Comparison of ENCODE assay signal across 32 cellular contexts in the genomic region with DNA sequence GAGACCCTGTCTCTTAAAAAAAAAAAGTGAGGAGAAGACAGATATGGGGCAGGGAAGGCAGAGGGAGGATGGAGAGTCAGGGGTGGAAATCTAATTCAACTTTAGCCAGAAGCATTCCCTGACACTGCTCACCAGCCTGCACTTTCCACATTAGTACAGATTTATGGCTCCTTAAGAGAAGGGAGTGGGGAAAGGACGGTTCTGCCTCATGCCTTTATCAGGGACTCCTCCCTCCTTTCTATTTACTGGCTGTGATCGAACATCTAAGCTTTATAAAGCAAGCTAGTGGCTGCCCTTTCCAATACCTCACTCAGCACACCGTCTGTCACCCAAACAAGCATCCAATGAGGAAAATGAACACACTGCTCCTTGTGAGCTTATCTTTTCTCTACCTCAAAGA. TPM values are rescaled to one million over a fixed set of nuclear protein-coding genes. Genes with fewer than 3 reads are reported as not detected.
"Had no signal": no experiment of that assay in that cellular context is flagged by ENCODE, and none has a peak within 500 bp of the region (broad histone marks: within the 10 kb centered on the region; RNA-seq: fewer than 3 reads in every experiment).

A gene with protein sequence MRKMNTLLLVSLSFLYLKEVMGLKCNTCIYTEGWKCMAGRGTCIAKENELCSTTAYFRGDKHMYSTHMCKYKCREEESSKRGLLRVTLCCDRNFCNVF (plus strand): TSS at position 301 of the 400 bp plus-strand sequence. CDS start 44 bp downstream, at position 345.

- H3K4me3 ChIP-seq: stomach, suprapubic skin, testis, thoracic aorta, thyroid gland, tibial artery, tibial nerve, transverse colon, upper lobe of left lung, upper lobe of right lung, uterus, vagina had no signal

- H3K27ac ChIP-seq: stomach, suprapubic skin, testis, thoracic aorta, thyroid gland, tibial artery, tibial nerve, transverse colon, upper lobe of left lung, upper lobe of right lung, uterus, vagina had no signal

- H3K9me3 ChIP-seq: testis, thoracic aorta, thyroid gland, upper lobe of right lung, uterus, vagina had no signal

- H3K4me1 ChIP-seq: stomach, suprapubic skin, testis, thyroid gland, tibial artery, tibial nerve, transverse colon, upper lobe of left lung, upper lobe of right lung, uterus, vagina had no signal

- H3K36me3 Mint-ChIP-seq: stimulated activated effector memory CD8-positive, alpha-beta T cell treated with anti-CD3 and anti-CD28 coated beads, Interleukin-12 subunit alpha, Interleukin-12 subunit beta, amount 100 ng/mL, for 72 hours; stimulated activated memory B cell treated with anti-CD40 and anti-IgM and Interleukin-4, amounts not matched to agents 10 μg/mL and 1 μg/mL and 100 μg/mL, for 72 hours; stimulated activated naive B cell treated with anti-CD40 and anti-IgM and Interleukin-4, amounts not matched to agents 10 μg/mL and 1 μg/mL and 100 μg/mL, for 72 hours; type B pancreatic cell had no signal

- DNase-seq: stimulated activated CD4-positive, alpha-beta T cell treated with anti-CD3 and anti-CD28 coated beads, Interleukin-2, amount 100 ng/mL, for 48 hours; stimulated activated CD4-positive, alpha-beta T cell treated with anti-CD3 and anti-CD28 coated beads, Interleukin-4, amount 100 ng/mL, for 1 hour; stimulated activated CD4-positive, alpha-beta T cell treated with anti-CD3 and anti-CD28 coated beads, Interleukin-4, amount 100 ng/mL, for 24 hours; stimulated activated CD4-positive, alpha-beta T cell treated with anti-CD3 and anti-CD28 coated beads, Interleukin-4, amount 100 ng/mL, for 4 hours; stimulated activated CD8-positive, alpha-beta memory T cell treated with anti-CD3 and anti-CD28 coated beads, Interleukin-4, amount 100 ng/mL, for 48 hours; stimulated activated naive B cell treated with anti-CD40 and anti-IgM and Interleukin-4, amounts not matched to agents 10 μg/mL and 1 μg/mL and 100 μg/mL, for 72 hours; stimulated activated naive CD4-positive, alpha-beta T cell; stimulated activated naive CD4-positive, alpha-beta T cell treated with Interleukin-2 at 50 U/mL for 16 hours; stimulated activated naive CD8-positive, alpha-beta T cell treated with anti-CD3 and anti-CD28 coated beads, Interleukin-15, amount 100 ng/mL, for 72 hours; stimulated activated naive CD8-positive, alpha-beta T cell treated with anti-CD3 and anti-CD28 coated beads, Interleukin-15, Interleukin-2, amounts not matched to agents 100 U/mL and 50 U/mL, for 24 hours; stomach; substantia nigra; testis; thyroid gland; tibial artery; transverse colon; trophoblast cell; upper lobe of left lung; upper lobe of right lung; uterus had no signal

- H3K27ac Mint-ChIP-seq: stimulated activated effector memory CD8-positive, alpha-beta T cell treated with anti-CD3 and anti-CD28 coated beads, Interleukin-12 subunit alpha, Interleukin-12 subunit beta, amount 100 ng/mL, for 72 hours; stimulated activated memory B cell treated with anti-CD40 and anti-IgM and Interleukin-4, amounts not matched to agents 10 μg/mL and 1 μg/mL and 100 μg/mL, for 72 hours; stimulated activated naive B cell treated with anti-CD40 and anti-IgM and Interleukin-4, amounts not matched to agents 10 μg/mL and 1 μg/mL and 100 μg/mL, for 72 hours; stimulated activated naive CD8-positive, alpha-beta T cell treated with anti-CD3 and anti-CD28 coated beads, Interleukin-15, amount 100 ng/mL, for 72 hours; stimulated activated naive CD8-positive, alpha-beta T cell treated with anti-CD3 and anti-CD28 coated beads, Interleukin-15, Interleukin-2, amounts not matched to agents 100 ng/mL and 50 ng/mL, for 24 hours; type B pancreatic cell had no signal

- H3K27me3 ChIP-seq: stomach, suprapubic skin, testis, thyroid gland, tibial artery, tibial nerve, transverse colon, upper lobe of left lung, upper lobe of right lung, uterus, vagina had no signal

- H3K4me1 Mint-ChIP-seq: stimulated activated effector memory CD8-positive, alpha-beta T cell treated with anti-CD3 and anti-CD28 coated beads, Interleukin-12 subunit alpha, Interleukin-12 subunit beta, amount 100 ng/mL, for 72 hours; stimulated activated memory B cell treated with anti-CD40 and anti-IgM and Interleukin-4, amounts not matched to agents 10 μg/mL and 1 μg/mL and 100 μg/mL, for 72 hours; stimulated activated naive B cell treated with anti-CD40 and anti-IgM and Interleukin-4, amounts not matched to agents 10 μg/mL and 1 μg/mL and 100 μg/mL, for 72 hours; stimulated activated naive CD8-positive, alpha-beta T cell treated with anti-CD3 and anti-CD28 coated beads, Interleukin-15, amount 100 ng/mL, for 72 hours had no signal

- ATAC-seq: stimulated activated effector memory CD8-positive, alpha-beta T cell treated with anti-CD3 and anti-CD28 coated beads, Interleukin-12 subunit alpha, Interleukin-12 subunit beta, amount 100 ng/mL, for 72 hours; stimulated activated memory B cell treated with anti-CD40 and anti-IgM and Interleukin-4, amounts not matched to agents 10 μg/mL and 1 μg/mL and 100 μg/mL, for 72 hours; stimulated activated naive B cell treated with anti-CD40 and anti-IgM and Interleukin-4, amounts not matched to agents 10 μg/mL and 1 μg/mL and 100 μg/mL, for 72 hours; stimulated activated naive CD8-positive, alpha-beta T cell treated with anti-CD3 and anti-CD28 coated beads, Interleukin-15, amount 100 ng/mL, for 72 hours; stimulated activated naive CD8-positive, alpha-beta T cell treated with anti-CD3 and anti-CD28 coated beads, Interleukin-15, Interleukin-2, amounts not matched to agents 100 U/mL and 50 U/mL, for 24 hours; upper lobe of right lung had no signal

- H3K36me3 ChIP-seq: stomach, suprapubic skin, thoracic aorta, thyroid gland, tibial artery, tibial nerve, transverse colon, upper lobe of left lung, upper lobe of right lung, uterus, vagina had no signal

- H3K4me3 Mint-ChIP-seq: stimulated activated effector memory CD8-positive, alpha-beta T cell treated with anti-CD3 and anti-CD28 coated beads, Interleukin-12 subunit alpha, Interleukin-12 subunit beta, amount 100 ng/mL, for 72 hours; stimulated activated memory B cell treated with anti-CD40 and anti-IgM and Interleukin-4, amounts not matched to agents 10 μg/mL and 1 μg/mL and 100 μg/mL, for 72 hours; stimulated activated naive B cell treated with anti-CD40 and anti-IgM and Interleukin-4, amounts not matched to agents 10 μg/mL and 1 μg/mL and 100 μg/mL, for 72 hours; stimulated activated naive CD8-positive, alpha-beta T cell treated with anti-CD3 and anti-CD28 coated beads, Interleukin-15, amount 100 ng/mL, for 72 hours; stimulated activated naive CD8-positive, alpha-beta T cell treated with anti-CD3 and anti-CD28 coated beads, Interleukin-15, Interleukin-2, amounts not matched to agents 100 ng/mL and 50 ng/mL, for 24 hours; type B pancreatic cell had no signal

RNA-seq across cellular contexts. Expression of the gene that starts here (rescaled TPM):
- total RNA-seq: stomach, subcutaneous adipose tissue, suprapubic skin, temporal lobe, thoracic aorta, thyroid gland, tibial nerve, transverse colon, upper lobe of left lung, upper lobe of right lung, ureter, urinary bladder, uterus, vagina had no signal
- polyA plus RNA-seq: stomach, urinary bladder had no signal
